ENCODE assay signal across 22 cellular contexts in genomic region chr9:83006378-83006777, GRCh38.
DNase-seq lines count a peak whose midpoint lies in the region; ATAC-seq, FAIRE-seq and TF ChIP-seq lines count a peak whose summit lies in the region.
"Had no signal": no experiment of that assay in that cellular context is flagged by ENCODE, and none has a peak within 500 bp of the region (broad histone marks: within the 10 kb centered on the region; RNA-seq: fewer than 3 reads in every experiment).

No MANE protein-coding gene starts in this region.

- H3K9me3 ChIP-seq in OCI-LY3 (ENCODE audit: insufficient read depth, low read length) = no peaks in the 10 kb centered on the region
- H3K9me3 ChIP-seq: heart right ventricle had no signal

- no peaks in the 10 kb centered on the region for H4K20me1 ChIP-seq in OCI-LY3 (ENCODE audit: insufficient read depth, low read length)

- FAIRE-seq in GM19239 (lab: Jason Lieb, UNC) = no peak
- FAIRE-seq: astrocyte, islet of Langerhans had no signal

- H2AFZ ChIP-seq in OCI-LY3 (ENCODE audit: low read depth, low read length) = no peak overlapping the region
- H2AFZ ChIP-seq: GM23338 had no signal

- no peaks in the 10 kb centered on the region for H3K79me2 ChIP-seq in OCI-LY3 (ENCODE audit: low read length)

- H3K9ac ChIP-seq in OCI-LY3 (ENCODE audit: low read length) = no peak overlapping the region

- H3K4me1 ChIP-seq in OCI-LY3 (ENCODE audit: low read length) = peaks cover 10% of the 10 kb centered on the region
- H3K4me1 ChIP-seq: heart right ventricle had no signal

- no peaks in the 10 kb centered on the region for H3K36me3 ChIP-seq in OCI-LY3 (replicated peaks; ENCODE audit: low read depth, low read length)
- H3K36me3 ChIP-seq: heart right ventricle had no signal

- H3K27me3 ChIP-seq in OCI-LY3 (ENCODE audit: low read depth, low read length) = 0 out of 2 replicates have a peak, but pooled peaks cover 3% of the 10 kb centered on the region
- H3K27me3 ChIP-seq: heart right ventricle had no signal

- TF ChIP-seq CTCF in OCI-LY3 (IDR thresholded peaks at IDR 0.05; ENCODE audit: low read depth, low read length) = no peak

- no peak overlapping the region for H3K4me3 ChIP-seq in OCI-LY3 (ENCODE audit: low read length)
- H3K4me3 ChIP-seq: GM23338, heart right ventricle, SK-N-MC had no signal

- ATAC-seq in GM18508 (IDR thresholded peaks at IDR 0.05; ENCODE audit: insufficient read depth, unreplicated experiment) (peak; percentile 55), GM21390 (IDR thresholded peaks at IDR 0.05; ENCODE audit: unreplicated experiment) (peak; percentile 65), HG03175 (IDR thresholded peaks at IDR 0.05; ENCODE audit: unreplicated experiment) (peak; percentile 63), GM21825 (IDR thresholded peaks at IDR 0.05; ENCODE audit: unreplicated experiment) (no peak), HG02970 (IDR thresholded peaks at IDR 0.05; ENCODE audit: low FRiP score, unreplicated experiment) (no peak)
- ATAC-seq: activated CD4-positive, alpha-beta T cell treated with anti-CD3 and anti-CD28 coated beads for 36 hours; GM23338; heart right ventricle; Panc1 had no signal

- H3K27ac ChIP-seq in OCI-LY3 (ENCODE audit: low read length) = no peak overlapping the region
- H3K27ac ChIP-seq: heart right ventricle, SK-N-MC had no signal

- DNase-seq in GM19239 (ENCODE audit: insufficient read length, low spot score) = no peak
- DNase-seq in NCI-H2029 (lab: John Stamatoyannopoulos, UW) = no peak
- DNase-seq: activated CD4-positive, alpha-beta T cell treated with anti-CD3 and anti-CD28 coated beads for 36 hours; CD8-positive, alpha-beta memory T cell; endodermal cell; heart right ventricle; IMR-90; mammary epithelial cell; NCI-H1092 treated with DMSO at 0.1 percent for 48 hours; NCI-H69; stimulated activated CD4-positive, alpha-beta T cell treated with anti-CD3 and anti-CD28 coated beads, Interleukin-4, amount 100 ng/mL, for 1 hour had no signal

- peak overlapping the region; percentile 11 for H3K4me2 ChIP-seq in OCI-LY3 (ENCODE audit: low read length)
- H3K4me2 ChIP-seq: GM23338 had no signal

Comparison
In these comparisons a context has a peak if more than half of its experiments do, and no peak if none do; other contexts are left out.
1. ATAC-seq: peak in GM18508 (single experiment), GM21390 (single experiment) and HG03175 (single experiment); none in GM21825 (single experiment) and HG02970 (single experiment).